In genomic region chr17:16866436-16866835, GRCh38 we compare ENCODE assay signal across 17 cellular contexts.
DNase-seq lines count a peak whose midpoint lies in the region; ATAC-seq and TF ChIP-seq lines count a peak whose summit lies in the region.
"Had no signal": no experiment of that assay in that cellular context is flagged by ENCODE, and none has a peak within 500 bp of the region (broad histone marks: within the 10 kb centered on the region; RNA-seq: fewer than 3 reads in every experiment).

No MANE protein-coding gene starts in this region.

- DNase-seq in Caco-2 (peak in 1 of 2 experiments; percentile 26), HCT116 (ENCODE audit: low read depth, low spot score) (no peak), right lobe of liver (no peak), upper lobe of right lung (peak; percentile 34), tibial nerve (ENCODE audit: low spot score in 2 of 2) (no peak), dermis blood vessel endothelial cell (no peak), T-helper 1 cell (no peak)
- DNase-seq: H9; NCI-H1417; NCI-H2029; NCI-H2171; NCI-H446; NK-92 treated with Interleukin-12 subunit alpha and Interleukin-12 subunit beta, amount 100 ng/mL, for 24 hours; OCI-M1; SJCRH30 had no signal

- no peak for TF ChIP-seq EP300 in tibial nerve (IDR thresholded peaks at IDR 0.05)

- H3K27ac ChIP-seq in HCT116 (ENCODE audit: low read depth, low read length) (peak overlapping the region; percentile 79), right lobe of liver (peak overlapping the region in 2 of 3 donors; percentile 44 to 62), upper lobe of right lung (no peak overlapping the region), tibial nerve (no peak overlapping the region)
- H3K27ac ChIP-seq: C4-2B, RWPE1, SJCRH30 had no signal

- H3K4me2 ChIP-seq in HCT116 (ENCODE audit: low read length), result peak overlapping the region; percentile 50

- H3K27ac Mint-ChIP-seq in Caco-2 (ENCODE audit: unreplicated experiment), result peak overlapping the region; percentile 45
- H3K27ac Mint-ChIP-seq: H9 had no signal

- H3K4me3 ChIP-seq in Caco-2 (ENCODE audit: low read depth, low read length) (no peak overlapping the region), HCT116 (replicated peaks in 1 of 2; ENCODE audit: low read depth in 1 of 2, low read length in 2 of 2) (no peak overlapping the region), right lobe of liver (no peak overlapping the region), upper lobe of right lung (no peak overlapping the region), tibial nerve (no peak overlapping the region)
- H3K4me3 ChIP-seq: SJCRH30 had no signal

- H3K9me3 ChIP-seq in Caco-2 (no peaks in the 10 kb centered on the region), HCT116 (ENCODE audit: control insufficient read depth in 1 of 2, insufficient read depth in 1 of 2, low read depth in 1 of 2, low read length in 2 of 2) (no peaks in the 10 kb centered on the region), right lobe of liver (no peaks in the 10 kb centered on the region), upper lobe of right lung (no peaks in the 10 kb centered on the region), tibial nerve (no peaks in the 10 kb centered on the region)

- no peaks in the 10 kb centered on the region for H3K27me3 ChIP-seq in Caco-2 (replicated peaks; ENCODE audit: control insufficient read depth, insufficient read depth, low read length)
- no peaks in the 10 kb centered on the region for H3K27me3 ChIP-seq in HCT116 (ENCODE audit: insufficient read depth, low read length)
- no peaks in the 10 kb centered on the region for H3K27me3 ChIP-seq in right lobe of liver
- H3K27me3 ChIP-seq in upper lobe of right lung, result no peaks in the 10 kb centered on the region
- no peaks in the 10 kb centered on the region for H3K27me3 ChIP-seq in tibial nerve
- H3K27me3 ChIP-seq: SJCRH30 had no signal

- no peak overlapping the region for H3K4me3 Mint-ChIP-seq in Caco-2 (ENCODE audit: unreplicated experiment)
- H3K4me3 Mint-ChIP-seq: H9 had no signal

- RAD21 ChIA-PET in HCT116 (lab: Charles Lee; ENCODE audit: low non-redundant PET in 1 of 2, low total read pairs in 2 of 2, uncharacterized antibody in 2 of 2, unreplicated experiment in 2 of 2), result no interaction called here

- no peaks in the 10 kb centered on the region for H4K20me1 ChIP-seq in HCT116 (ENCODE audit: insufficient read depth)

- no peaks in the 10 kb centered on the region for H3K36me3 Mint-ChIP-seq in Caco-2 (ENCODE audit: insufficient read depth, unreplicated experiment)

- no peak for TF ChIP-seq POLR2A in HCT116 (IDR thresholded peaks at IDR 0.05; ENCODE audit: borderline replicate concordance, extremely low read depth, insufficient read depth, insufficient read length)
- TF ChIP-seq POLR2A in right lobe of liver (IDR thresholded peaks at IDR 0.05), result no peak
- TF ChIP-seq POLR2A in tibial nerve (IDR thresholded peaks at IDR 0.05), result no peak

- CTCF ChIA-PET in Caco-2 (lab: Charles Lee) (no interaction called here), HCT116 (lab: Charles Lee) (no interaction called here)

- BruUV-seq in Caco-2 (replicated peaks; lab: Mats Ljungman, UMichigan) (no TSS peak), HCT116 (replicated peaks; lab: Mats Ljungman, UMichigan) (no TSS peak)

- H3K36me3 ChIP-seq in Caco-2 (ENCODE audit: control insufficient read depth, insufficient read depth, low read length) (no peaks in the 10 kb centered on the region), HCT116 (ENCODE audit: control insufficient read depth in 1 of 2, insufficient read depth in 2 of 2, low read length in 2 of 2) (no peaks in the 10 kb centered on the region), right lobe of liver (no peaks in the 10 kb centered on the region), upper lobe of right lung (no peaks in the 10 kb centered on the region), tibial nerve (no peaks in the 10 kb centered on the region)
- H3K36me3 ChIP-seq: SJCRH30 had no signal

- H3K79me2 ChIP-seq in HCT116 (ENCODE audit: insufficient read depth, low read length), result no peaks in the 10 kb centered on the region

- no peaks in the 10 kb centered on the region for H3K9me2 ChIP-seq in HCT116 (ENCODE audit: insufficient read depth)

- ATAC-seq in HCT116 (no peak), right lobe of liver (no peak), upper lobe of right lung (no peak)

- peaks cover 6% of the 10 kb centered on the region for H3K4me1 Mint-ChIP-seq in Caco-2 (ENCODE audit: low read depth, unreplicated experiment)

- POLR2A ChIA-PET in Caco-2 (lab: Charles Lee) (no interaction called here), HCT116 (lab: Charles Lee) (no interaction called here)

- no peak overlapping the region for H2AFZ ChIP-seq in HCT116 (ENCODE audit: low read depth, low read length, poor library complexity, severe bottlenecking)

- no peak for TF ChIP-seq RAD21 in HCT116 (IDR thresholded peaks at IDR 0.05; ENCODE audit: low read depth)

- H3K27me3 Mint-ChIP-seq in Caco-2 (ENCODE audit: insufficient read depth, unreplicated experiment), result no peaks in the 10 kb centered on the region

- WGBS in right lobe of liver (ENCODE audit: insufficient coverage, low coverage, low lambda C conversion rate, missing lambda C conversion rate), result 58% methylated on average over 5 of the region's 8 CpGs
- 78 to 95% methylated on average over 8 of the region's 8 CpGs for WGBS in tibial nerve, 2 donors

- H3K4me1 ChIP-seq in Caco-2 (no peaks in the 10 kb centered on the region), HCT116 (ENCODE audit: control insufficient read depth in 1 of 2, insufficient read depth in 2 of 2, low read length in 2 of 2) (peaks cover 16 to 30% of the 10 kb centered on the region in 2 experiments), right lobe of liver (peaks cover 0 to 10% (median 4%) of the 10 kb centered on the region in 4 donors), upper lobe of right lung (peaks cover 7% of the 10 kb centered on the region), tibial nerve (no peaks in the 10 kb centered on the region)
- H3K4me1 ChIP-seq: SJCRH30 had no signal

- no peaks in the 10 kb centered on the region for H3K9me3 Mint-ChIP-seq in Caco-2 (ENCODE audit: unreplicated experiment)
- H3K9me3 Mint-ChIP-seq: H9 had no signal

- TF ChIP-seq CTCF in Caco-2 (IDR thresholded peaks at IDR 0.05; ENCODE audit: insufficient read depth in 1 of 2, low read depth in 1 of 2, low read length in 1 of 2, severe bottlenecking in 1 of 2, unreplicated experiment in 1 of 2) (no peak), HCT116 (IDR thresholded peaks at IDR 0.05 in 2 of 3, conservative IDR thresholded peaks at IDR 0.05 in 1 of 3; ENCODE audit: borderline replicate concordance in 1 of 3, insufficient read depth in 1 of 3, low read depth in 2 of 3, low read length in 2 of 3) (no peak), right lobe of liver (IDR thresholded peaks at IDR 0.05) (no peak), upper lobe of right lung (IDR thresholded peaks at IDR 0.05) (no peak), tibial nerve (IDR thresholded peaks at IDR 0.05) (no peak)

- intact Hi-C loops in Caco-2 (cut with micrococcal nuclease; ENCODE audit: unreplicated experiment) (no loop called here), HCT116 (cut with micrococcal nuclease) (no loop called here), right lobe of liver (cut with DNase I) (no loop called here), upper lobe of right lung (cut with DNase I) (no loop called here)

- peak overlapping the region; percentile 55 for H3K9ac ChIP-seq in HCT116 (ENCODE audit: low read length)

TF ChIP-seq in HCT116, 20 proteins besides CTCF, POLR2A, EP300 and RAD21:
- TF ChIP-seq FOSL1 (IDR thresholded peaks at IDR 0.05; ENCODE audit: low read depth) (no peak), SIN3A (IDR thresholded peaks at IDR 0.05; ENCODE audit: low read depth) (no peak), JUND (IDR thresholded peaks at IDR 0.05) (no peak), SP1 (IDR thresholded peaks at IDR 0.05; ENCODE audit: low read depth) (no peak), ELF1 (IDR thresholded peaks at IDR 0.05; ENCODE audit: borderline replicate concordance, low read depth) (no peak), EGR1 (IDR thresholded peaks at IDR 0.05; ENCODE audit: low read depth) (no peak), ZNF274 (IDR thresholded peaks at IDR 0.05; ENCODE audit: low read depth, low read length) (no peak), CEBPB (IDR thresholded peaks at IDR 0.05; ENCODE audit: low read depth) (no peak), REST (IDR thresholded peaks at IDR 0.05; ENCODE audit: low read depth) (no peak)

Comparison
In these comparisons a context has a peak if more than half of its experiments do, and no peak if none do; other contexts are left out.
1. H3K27ac ChIP-seq: peak in HCT116 (single experiment) and right lobe of liver (2 of 3); none in upper lobe of right lung (single experiment) and tibial nerve (0 of 4).